ENCODE assay signal across 1 cellular context in the genomic region with DNA sequence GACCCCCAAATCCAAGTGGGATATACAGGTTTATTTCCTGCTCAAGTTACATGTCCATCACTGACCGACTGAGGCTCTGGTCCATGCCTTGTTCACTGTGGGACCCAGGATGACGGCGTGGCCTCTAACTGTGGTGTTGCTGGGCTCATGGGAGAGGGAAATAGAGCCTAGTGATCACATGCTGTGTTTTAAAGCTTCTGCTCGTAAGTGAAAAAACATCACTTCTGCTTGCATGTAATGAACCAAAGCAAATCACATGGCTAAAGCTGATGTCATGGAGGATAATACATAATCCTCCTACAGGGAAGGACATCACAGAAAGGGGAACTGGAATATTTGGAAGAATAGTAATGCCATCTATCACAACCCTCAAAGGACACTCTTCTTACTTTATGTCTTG.
TF ChIP-seq lines count a peak whose summit lies in the region.

No MANE protein-coding gene starts in this region.

TF ChIP-seq in HepG2, 621 proteins besides CTCF, POLR2A, EP300 and RAD21 (continued from another document):
- TF ChIP-seq SMC3 (IDR thresholded peaks at IDR 0.05; ENCODE audit: low read length) (no peak), AKAP8 (CRISPR knock-in tag; IDR thresholded peaks at IDR 0.05) (no peak), ZFP41 (CRISPR knock-in tag; IDR thresholded peaks at IDR 0.05; ENCODE audit: borderline replicate concordance) (no peak)
- TF ChIP-seq, protein P1, sequence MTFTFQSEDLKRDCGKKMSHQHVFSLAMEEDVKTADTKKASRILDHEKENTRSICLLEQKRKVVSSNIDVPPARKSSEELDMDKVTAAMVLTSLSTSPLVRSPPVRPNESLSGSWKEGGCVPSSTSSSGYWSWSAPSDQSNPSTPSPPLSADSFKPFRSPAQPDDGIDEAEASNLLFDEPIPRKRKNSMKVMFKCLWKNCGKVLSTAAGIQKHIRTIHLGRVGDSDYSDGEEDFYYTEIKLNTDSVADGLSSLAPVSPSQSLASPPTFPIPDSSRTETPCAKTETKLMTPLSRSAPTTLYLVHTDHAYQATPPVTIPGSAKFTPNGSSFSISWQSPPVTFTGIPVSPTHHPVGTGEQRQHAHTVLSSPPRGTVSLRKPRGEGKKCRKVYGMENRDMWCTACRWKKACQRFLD (CRISPR knock-in tag; IDR thresholded peaks at IDR 0.05; ENCODE audit: borderline replicate concordance), result no peak
